In genomic region chr20:3590164-3590563, GRCh38 we compare ENCODE assay signal across 15 cellular contexts.
DNase-seq lines count a peak whose midpoint lies in the region; ATAC-seq, FAIRE-seq and TF ChIP-seq lines count a peak whose summit lies in the region.
"Had no signal": no experiment of that assay in that cellular context is flagged by ENCODE, and none has a peak within 500 bp of the region (broad histone marks: within the 10 kb centered on the region; RNA-seq: fewer than 3 reads in every experiment).

No MANE protein-coding gene starts in this region.

- TF ChIP-seq EP300 in A549 (IDR thresholded peaks at IDR 0.05): no peak

- POLR2A ChIA-PET in A549 (lab: Yijun Ruan, JAX): no interaction called here

- DNase-seq in NCI-H2171 treated with DMSO at 0.1 percent for 48 hours (lab: John Stamatoyannopoulos, UW) (peak; percentile 16), NCI-H2171 (lab: John Stamatoyannopoulos, UW) (no peak), A549 (ENCODE audit: low read depth in 1 of 2, low spot score in 1 of 2) (no peak), DMS53 treated with DMSO at 0.1 percent for 48 hours (lab: John Stamatoyannopoulos, UW; ENCODE audit: unreplicated experiment) (peak; percentile 5), NCI-H2029 (lab: John Stamatoyannopoulos, UW) (peak; percentile 23), HPDE6-E6E7 (ENCODE audit: extremely low spot score) (no peak)
- DNase-seq: C1 segment of cervical spinal cord; CD4-positive, alpha-beta T cell; GM23248 had no signal

- CTCF ChIA-PET in A549 (lab: Yijun Ruan, JAX): interaction anchor here (1.2 to 1.4 kb wide), 2 partner anchors 27 to 121 kb away, joined by 3 to 6 read pairs; no protein-coding TSS in a partner anchor

- no peak for FAIRE-seq in A549 (lab: Jason Lieb, UNC)
- FAIRE-seq: GM12878, GM18507, H54 had no signal

- no peak for TF ChIP-seq POLR2A in A549 (IDR thresholded peaks at IDR 0.05; ENCODE audit: low read length)

- H3K9me3 ChIP-seq in A549: no peaks in the 10 kb centered on the region

- no peak for TF ChIP-seq RAD21 in A549 (conservative IDR thresholded peaks at IDR 0.05 in 1 of 2, IDR thresholded peaks at IDR 0.05 in 1 of 2)

- ATAC-seq in A549 (no peak), GM19023 (IDR thresholded peaks at IDR 0.05; ENCODE audit: unreplicated experiment) (no peak), HG03571 (IDR thresholded peaks at IDR 0.05; ENCODE audit: unreplicated experiment) (no peak)
- ATAC-seq: GM12878, HCT116 had no signal

- no peaks in the 10 kb centered on the region for H3K4me1 ChIP-seq in A549

- no peak overlapping the region for H3K4me2 ChIP-seq in A549

- WGBS in A549 (ENCODE audit: missing lambda C conversion rate): 100% methylated on average over 1 of the region's 1 CpG

- H3K4me3 ChIP-seq in A549: no peak overlapping the region
- H3K4me3 ChIP-seq: GM12878, GM23248 had no signal

- no peak for TF ChIP-seq CTCF in A549 (IDR thresholded peaks at IDR 0.05)

- no peak overlapping the region for H3K27ac ChIP-seq in A549
- H3K27ac ChIP-seq: GM23248 had no signal

TF ChIP-seq in A549, 52 proteins besides CTCF, POLR2A, EP300 and RAD21:
- TF ChIP-seq E2F6 (IDR thresholded peaks at IDR 0.05; ENCODE audit: borderline replicate concordance, low read depth) (no peak), MAFK (IDR thresholded peaks at IDR 0.05; ENCODE audit: partially characterized antibody) (peak; percentile 55)

Comparison
In these comparisons a context has a peak if more than half of its experiments do, and no peak if none do; other contexts are left out.
1. DNase-seq: peak in NCI-H2171 treated with DMSO at 0.1 percent for 48 hours (single experiment), DMS53 treated with DMSO at 0.1 percent for 48 hours (single experiment) and NCI-H2029 (single experiment); none in NCI-H2171 (single experiment), A549 (0 of 2) and HPDE6-E6E7 (single experiment).